ENCODE assay signal across 19 cellular contexts in the genomic region with DNA sequence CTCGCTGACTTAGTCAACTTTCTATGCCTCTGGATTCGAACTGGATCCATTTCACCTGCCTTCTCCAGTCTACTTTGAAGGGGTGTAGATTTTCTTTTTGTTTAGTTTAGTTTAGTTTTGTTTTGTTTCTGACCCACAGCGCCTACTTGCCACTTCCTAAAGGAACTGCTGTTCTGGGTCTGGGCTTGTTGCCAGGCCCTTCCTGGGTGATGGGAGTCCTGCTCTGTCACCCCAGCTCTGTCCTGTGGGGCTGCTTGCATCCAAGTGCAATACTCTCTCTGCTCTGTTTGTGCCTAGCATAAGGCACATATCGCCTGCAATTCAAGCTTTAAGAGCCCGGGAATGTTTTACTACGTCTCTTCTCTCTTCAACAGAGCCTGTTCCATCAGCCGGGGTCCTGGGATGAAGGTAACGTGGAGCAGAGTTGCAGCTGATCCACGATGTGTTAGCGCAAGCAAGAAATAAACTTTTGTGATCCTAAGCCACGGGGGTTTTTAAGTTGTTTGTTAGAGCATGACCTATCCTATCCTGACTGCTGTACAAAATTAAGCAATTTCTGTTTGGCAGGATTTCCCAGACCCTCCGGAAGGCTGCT. TPM values are rescaled to one million over a fixed set of nuclear protein-coding genes. Genes with fewer than 3 reads are reported as not detected.
DNase-seq lines count a peak whose midpoint lies in the region; ATAC-seq and TF ChIP-seq lines count a peak whose summit lies in the region.
"Had no signal": no experiment of that assay in that cellular context is flagged by ENCODE, and none has a peak within 500 bp of the region (broad histone marks: within the 10 kb centered on the region; RNA-seq: fewer than 3 reads in every experiment).

No MANE protein-coding gene starts in this region.

- dilution Hi-C loops in mammary epithelial cell (cut with HindIII; ENCODE audit: low sequenced_read_pairs): no loop called here

- H3K4me2 ChIP-seq in mammary epithelial cell (ENCODE audit: insufficient read depth, low read depth, low read length): no peak overlapping the region

- no peak overlapping the region for H3K27ac Mint-ChIP-seq in MCF 10A (ENCODE audit: low read depth, unreplicated experiment)
- H3K27ac Mint-ChIP-seq in WTC11: no peak overlapping the region
- H3K27ac Mint-ChIP-seq in effector memory CD8-positive, alpha-beta T cell: peak overlapping the region; percentile 38 to 75
- H3K27ac Mint-ChIP-seq: nephron, T-helper 17 cell had no signal

- no peaks in the 10 kb centered on the region for H3K9me3 Mint-ChIP-seq in MCF 10A (ENCODE audit: unreplicated experiment)
- H3K9me3 Mint-ChIP-seq in WTC11: no peaks in the 10 kb centered on the region
- H3K9me3 Mint-ChIP-seq in effector memory CD8-positive, alpha-beta T cell: no peaks in the 10 kb centered on the region
- H3K9me3 Mint-ChIP-seq: nephron had no signal

- peak; percentile 33; the same call in 1 of the 2 replicates for ATAC-seq in WTC11
- ATAC-seq in effector memory CD8-positive, alpha-beta T cell (replicated peaks): no peak
- ATAC-seq in GM21515 (IDR thresholded peaks at IDR 0.05; ENCODE audit: unreplicated experiment): no peak
- no peak for ATAC-seq in GM21360 (IDR thresholded peaks at IDR 0.05; ENCODE audit: unreplicated experiment)
- ATAC-seq: activated CD4-positive, CD25-positive, alpha-beta regulatory T cell treated with anti-CD3 and anti-CD28 coated beads, Interleukin-2, amount 50 U/mL, for 24 hours; T-helper 17 cell had no signal

- no peaks in the 10 kb centered on the region for H3K36me3 ChIP-seq in mammary epithelial cell (ENCODE audit: insufficient read depth, low read length)
- H3K36me3 ChIP-seq in thyroid gland: no peaks in the 10 kb centered on the region
- H3K36me3 ChIP-seq: right atrium auricular region had no signal

- H3K79me2 ChIP-seq in mammary epithelial cell (ENCODE audit: insufficient read depth, low read length): no peaks in the 10 kb centered on the region

- H3K27me3 ChIP-seq in mammary epithelial cell (ENCODE audit: insufficient read depth, low read length): no peaks in the 10 kb centered on the region
- no peaks in the 10 kb centered on the region for H3K27me3 ChIP-seq in thyroid gland

- no peak overlapping the region for H3K27ac ChIP-seq in mammary epithelial cell (ENCODE audit: insufficient read depth, low read depth, low read length)
- no peak overlapping the region for H3K27ac ChIP-seq in thyroid gland
- H3K27ac ChIP-seq: right atrium auricular region had no signal

- no peaks in the 10 kb centered on the region for H3K9me3 ChIP-seq in mammary epithelial cell (replicated peaks; ENCODE audit: insufficient read depth, low read length)
- no peaks in the 10 kb centered on the region for H3K9me3 ChIP-seq in thyroid gland
- H3K9me3 ChIP-seq: right atrium auricular region had no signal

- H3K4me3 ChIP-seq in mammary epithelial cell (replicated peaks in 1 of 3; ENCODE audit: insufficient read depth in 1 of 3, low read depth in 2 of 3, low read length in 3 of 3) (no peak overlapping the region), thyroid gland (replicated peaks in 1 of 3) (no peak overlapping the region)
- H3K4me3 ChIP-seq: right atrium auricular region had no signal

- no peak for TF ChIP-seq POLR2A in thyroid gland (IDR thresholded peaks at IDR 0.05)

- TF ChIP-seq CTCF in MCF 10A (IDR thresholded peaks at IDR 0.05; ENCODE audit: unreplicated experiment): no peak
- TF ChIP-seq CTCF in mammary epithelial cell (conservative IDR thresholded peaks at IDR 0.05 in 1 of 2, IDR thresholded peaks at IDR 0.05 in 1 of 2; ENCODE audit: extremely low read depth in 1 of 2, insufficient read depth in 1 of 2, low read depth in 1 of 2, low read length in 2 of 2): no peak
- TF ChIP-seq CTCF in WTC11 (IDR thresholded peaks at IDR 0.05): no peak
- peak in 3 of 6 experiments; percentile 18 to 24 (median 19) for TF ChIP-seq CTCF in thyroid gland (IDR thresholded peaks at IDR 0.05)

- H3K4me3 Mint-ChIP-seq in MCF 10A (ENCODE audit: unreplicated experiment) (no peak overlapping the region), WTC11 (no peak overlapping the region)
- H3K4me3 Mint-ChIP-seq in effector memory CD8-positive, alpha-beta T cell: peak overlapping the region in 1 of 2 donors; percentile 47
- H3K4me3 Mint-ChIP-seq: IgD-negative memory B cell, nephron, T-helper 17 cell had no signal

- H2AFZ ChIP-seq in mammary epithelial cell (ENCODE audit: low read depth, low read length): no peak overlapping the region

- WGBS in mammary epithelial cell (ENCODE audit: low coverage, missing lambda C conversion rate): 73% methylated on average over 12 of the region's 12 CpGs
- WGBS in thyroid gland, 2 donors: 40 to 41% methylated on average over 12 of the region's 12 CpGs

- in situ Hi-C loops in mammary epithelial cell (cut with MboI; ENCODE audit: low sequenced_read_pairs in 2 of 2): no loop called here

- BruUV-seq in MCF 10A (replicated peaks; lab: Mats Ljungman, UMichigan): no TSS peak
- no TSS peak for BruUV-seq in mammary epithelial cell (replicated peaks; lab: Mats Ljungman, UMichigan)

- no peaks in the 10 kb centered on the region for H3K36me3 Mint-ChIP-seq in MCF 10A (ENCODE audit: insufficient read depth, unreplicated experiment)
- H3K36me3 Mint-ChIP-seq in WTC11: no peaks in the 10 kb centered on the region
- H3K36me3 Mint-ChIP-seq in effector memory CD8-positive, alpha-beta T cell (ENCODE audit: insufficient read depth): no peaks in the 10 kb centered on the region

- H3K9ac ChIP-seq in mammary epithelial cell (ENCODE audit: insufficient read depth, low read length): no peak overlapping the region

- H3K4me1 Mint-ChIP-seq in MCF 10A (ENCODE audit: insufficient read depth, unreplicated experiment) (no peaks in the 10 kb centered on the region), WTC11 (peaks cover 9% of the 10 kb centered on the region)
- H3K4me1 Mint-ChIP-seq in effector memory CD8-positive, alpha-beta T cell (ENCODE audit: low read depth in 2 of 2): peaks cover 30 to 35% of the 10 kb centered on the region in 2 donors

- DNase-seq in MCF 10A (ENCODE audit: unreplicated experiment): peak; percentile 16
- no peak for DNase-seq in mammary epithelial cell
- DNase-seq in WTC11 (ENCODE audit: low spot score): no peak
- no peak for DNase-seq in effector memory CD8-positive, alpha-beta T cell
- peak; percentile 84 to 88 for DNase-seq in thyroid gland
- DNase-seq in stimulated activated CD4-positive, alpha-beta T cell treated with anti-CD3 and anti-CD28 coated beads, Interleukin-4, amount 100 ng/mL, for 24 hours: no peak
- DNase-seq: activated T-cell treated with anti-CD3 and anti-CD28 coated beads, Interleukin-2, amount 50 U/mL, for 48 hours; NCI-H1436 treated with DMSO at 0.1 percent for 48 hours; NCI-H526; stimulated activated CD4-positive, alpha-beta T cell treated with anti-CD3 and anti-CD28 coated beads, Interleukin-2, amount 100 ng/mL, for 48 hours; T-helper 17 cell had no signal

- no peaks in the 10 kb centered on the region for H4K20me1 ChIP-seq in mammary epithelial cell (ENCODE audit: insufficient read depth, low read length)

- intact Hi-C loops in MCF 10A (cut with micrococcal nuclease): no loop called here
- intact Hi-C loops in mammary epithelial cell (cut with micrococcal nuclease): no loop called here
- intact Hi-C loops in thyroid gland (cut with DNase I): no loop called here

- CTCF ChIA-PET in MCF 10A (lab: Yijun Ruan, JAX) (interaction anchor here (0.6 to 1.4 kb wide), 4 partner anchors 8 to 746 kb away, joined by 3 to 6 read pairs (median 4); no protein-coding TSS in a partner anchor), mammary epithelial cell (lab: Charles Lee; ENCODE audit: low non-redundant PET) (interaction anchor here (0.6 kb wide), 2 partner anchors 29 to 59 kb away, joined by 4 to 5 read pairs; no protein-coding TSS in a partner anchor), WTC11 (lab: Charles Lee) (no interaction called here)

- peaks cover 31% of the 10 kb centered on the region for H3K27me3 Mint-ChIP-seq in MCF 10A (ENCODE audit: insufficient read depth, unreplicated experiment)
- H3K27me3 Mint-ChIP-seq in WTC11 (ENCODE audit: low read depth): peaks cover 18% of the 10 kb centered on the region
- H3K27me3 Mint-ChIP-seq in effector memory CD8-positive, alpha-beta T cell: peaks cover 0 to 8% of the 10 kb centered on the region in 2 donors
- H3K27me3 Mint-ChIP-seq: IgD-negative memory B cell, T-helper 17 cell had no signal

- H3K4me1 ChIP-seq in mammary epithelial cell (ENCODE audit: insufficient read depth, low read length) (no peaks in the 10 kb centered on the region), thyroid gland (peaks cover 0 to 6% of the 10 kb centered on the region in 2 donors)
- H3K4me1 ChIP-seq: right atrium auricular region had no signal

- POLR2A ChIA-PET in MCF 10A (lab: Yijun Ruan, JAX): no interaction called here
- POLR2A ChIA-PET in WTC11 (lab: Charles Lee): no interaction called here

TF ChIP-seq in WTC11, 78 proteins besides CTCF, POLR2A, EP300 and RAD21 (continues in another document):
- TF ChIP-seq, protein P1, sequence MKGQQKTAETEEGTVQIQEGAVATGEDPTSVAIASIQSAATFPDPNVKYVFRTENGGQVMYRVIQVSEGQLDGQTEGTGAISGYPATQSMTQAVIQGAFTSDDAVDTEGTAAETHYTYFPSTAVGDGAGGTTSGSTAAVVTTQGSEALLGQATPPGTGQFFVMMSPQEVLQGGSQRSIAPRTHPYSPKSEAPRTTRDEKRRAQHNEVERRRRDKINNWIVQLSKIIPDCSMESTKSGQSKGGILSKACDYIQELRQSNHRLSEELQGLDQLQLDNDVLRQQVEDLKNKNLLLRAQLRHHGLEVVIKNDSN (CRISPR knock-in tag; IDR thresholded peaks at IDR 0.05): no peak
- TF ChIP-seq, protein P2, sequence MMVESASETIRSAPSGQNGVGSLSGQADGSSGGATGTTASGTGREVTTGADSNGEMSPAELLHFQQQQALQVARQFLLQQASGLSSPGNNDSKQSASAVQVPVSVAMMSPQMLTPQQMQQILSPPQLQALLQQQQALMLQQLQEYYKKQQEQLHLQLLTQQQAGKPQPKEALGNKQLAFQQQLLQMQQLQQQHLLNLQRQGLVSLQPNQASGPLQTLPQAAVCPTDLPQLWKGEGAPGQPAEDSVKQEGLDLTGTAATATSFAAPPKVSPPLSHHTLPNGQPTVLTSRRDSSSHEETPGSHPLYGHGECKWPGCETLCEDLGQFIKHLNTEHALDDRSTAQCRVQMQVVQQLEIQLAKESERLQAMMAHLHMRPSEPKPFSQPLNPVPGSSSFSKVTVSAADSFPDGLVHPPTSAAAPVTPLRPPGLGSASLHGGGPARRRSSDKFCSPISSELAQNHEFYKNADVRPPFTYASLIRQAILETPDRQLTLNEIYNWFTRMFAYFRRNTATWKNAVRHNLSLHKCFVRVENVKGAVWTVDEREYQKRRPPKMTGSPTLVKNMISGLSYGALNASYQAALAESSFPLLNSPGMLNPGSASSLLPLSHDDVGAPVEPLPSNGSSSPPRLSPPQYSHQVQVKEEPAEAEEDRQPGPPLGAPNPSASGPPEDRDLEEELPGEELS (CRISPR knock-in tag; IDR thresholded peaks at IDR 0.05): no peak

RNA-seq across cellular contexts. Expression of a gene that starts 30.8 kb away (rescaled TPM):
- total RNA-seq in MCF 10A (2022): not detected in 2 replicates
- under 1 TPM in 1 of 2 donors, not detected in 1; 0.33 TPM for total RNA-seq in mammary epithelial cell
- polyA plus RNA-seq in mammary epithelial cell: 0.11 TPM
- polyA minus RNA-seq in mammary epithelial cell: 1.6 TPM
- 0.22 to 0.27 TPM (median 0.27 TPM) in 3 replicates for total RNA-seq in WTC11 (2021)
- 1 to 10 TPM; 1.1 to 3.7 (median 1.7) TPM for total RNA-seq in thyroid gland
- total RNA-seq: fibroblast of villous mesenchyme, H1 had no signal
- polyA plus RNA-seq: H1 had no signal

Comparison
In these comparisons a context has a peak if more than half of its experiments do, and no peak if none do; other contexts are left out.
1. DNase-seq: peak in MCF 10A (single experiment) and thyroid gland (2 of 2); none in mammary epithelial cell (single experiment), WTC11 (single experiment), effector memory CD8-positive, alpha-beta T cell (0 of 3) and stimulated activated CD4-positive, alpha-beta T cell treated with anti-CD3 and anti-CD28 coated beads, Interleukin-4, amount 100 ng/mL, for 24 hours (single experiment).
2. H3K27ac Mint-ChIP-seq: peak in effector memory CD8-positive, alpha-beta T cell (2 of 2); none in MCF 10A (single experiment) and WTC11 (single experiment).